In the genomic region with DNA sequence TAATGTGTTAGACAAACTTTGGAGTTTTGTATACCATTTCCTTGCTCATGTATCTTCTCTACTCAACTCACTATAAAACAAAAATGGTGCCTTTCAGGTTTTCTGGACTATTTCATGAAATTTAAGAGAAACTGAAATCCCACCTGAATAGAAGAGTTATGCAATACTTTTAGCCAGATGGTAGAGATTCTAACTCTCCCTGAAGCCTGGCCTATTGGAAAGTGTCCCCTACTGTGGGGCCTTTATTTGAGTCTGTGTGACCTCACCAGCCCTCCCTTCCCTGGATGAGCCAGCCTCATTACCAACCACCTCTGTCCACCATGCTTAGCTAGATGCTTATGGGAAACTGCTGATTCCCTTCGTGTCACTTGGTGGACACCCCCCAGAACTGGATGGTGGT, we compare ENCODE assay signal across 26 cellular contexts.
"Had no signal": no experiment of that assay in that cellular context is flagged by ENCODE, and none has a peak within 500 bp of the region (broad histone marks: within the 10 kb centered on the region; RNA-seq: fewer than 3 reads in every experiment).

No MANE protein-coding gene starts in this region.

- FAIRE-seq: islet of Langerhans, kidney had no signal

- ATAC-seq: left colon; left lung; natural killer cell treated with Interleukin-12 subunit alpha and Interleukin-12 subunit beta and Interleukin-15 and Interleukin-18, amount 100 ng/mL, for 72 hours; sciatic nerve; stimulated activated naive B cell treated with anti-CD40 and anti-IgM and Interleukin-4, amounts not matched to agents 10 μg/mL and 1 μg/mL and 100 μg/mL, for 72 hours; stimulated activated naive CD8-positive, alpha-beta T cell treated with anti-CD3 and anti-CD28 coated beads, Interleukin-15, Interleukin-2, amounts not matched to agents 100 U/mL and 50 U/mL, for 24 hours had no signal

- DNase-seq: hypothalamus; immature natural killer cell; kidney; left colon; left lung; mesendoderm; naive B cell; ovary; stimulated activated CD4-positive, alpha-beta T cell treated with anti-CD3 and anti-CD28 coated beads, Interleukin-12 subunit alpha, Interleukin-12 subunit beta, amount 100 ng/mL, for 4 hours; stimulated activated CD4-positive, alpha-beta T cell treated with anti-CD3 and anti-CD28 coated beads, Interleukin-15, amount 100 ng/mL, for 24 hours; stimulated activated CD4-positive, alpha-beta T cell treated with anti-CD3 and anti-CD28 coated beads, Interleukin-2, amount 100 ng/mL, for 24 hours; stimulated activated CD4-positive, alpha-beta T cell treated with anti-CD3 and anti-CD28 coated beads, Interleukin-4, amount 100 ng/mL, for 1 hour; stimulated activated naive B cell treated with anti-CD40 and anti-IgM and Interleukin-4, amounts not matched to agents 10 μg/mL and 1 μg/mL and 100 μg/mL, for 72 hours; stimulated activated naive CD8-positive, alpha-beta T cell treated with anti-CD3 and anti-CD28 coated beads, Interleukin-15, Interleukin-2, amounts not matched to agents 100 U/mL and 50 U/mL, for 24 hours; stomach; testis; transverse colon; upper lobe of left lung had no signal

- H3K9me3 ChIP-seq: left lung, ovary, right atrium auricular region, stomach, testis, thyroid gland, transverse colon, upper lobe of left lung, vagina had no signal

- H3K36me3 ChIP-seq: left lung, ovary, right atrium auricular region, thyroid gland, transverse colon, vagina had no signal

- H3K4me3 ChIP-seq: left lung, lung, ovary, right atrium auricular region, skin epidermis, stomach, testis, thyroid gland, transverse colon, upper lobe of left lung, vagina had no signal

- H3K4me1 ChIP-seq: left lung, stomach, testis, thyroid gland, transverse colon, upper lobe of left lung, vagina had no signal

- H3K27me3 ChIP-seq: left lung, ovary, right atrium auricular region, stomach, testis, thyroid gland, transverse colon, upper lobe of left lung, vagina had no signal

- H3K27ac ChIP-seq: left lung, ovary, right atrium auricular region, skin epidermis, stomach, testis, thyroid gland, transverse colon, upper lobe of left lung, vagina had no signal
